In genomic region chr2:149019768-149020167, GRCh38 we compare ENCODE assay signal across 19 cellular contexts. TPM values are rescaled to one million over a fixed set of nuclear protein-coding genes. Genes with fewer than 3 reads are reported as not detected.
A peak's percentile ranks its signal among the peaks of the same experiment; 100 is the strongest.
DNase-seq lines count a peak whose midpoint lies in the region; ATAC-seq and TF ChIP-seq lines count a peak whose summit lies in the region.
"Had no signal": no experiment of that assay in that cellular context is flagged by ENCODE, and none has a peak within 500 bp of the region (broad histone marks: within the 10 kb centered on the region; RNA-seq: fewer than 3 reads in every experiment).

No MANE protein-coding gene starts in this region.

- peak; percentile 18 for DNase-seq in Caki2 (ENCODE audit: low read depth)
- peak; percentile 77 for DNase-seq in Karpas-422
- peak; percentile 81 for DNase-seq in SIG-M5 treated with dmso at 0.1 percent for 504 hours (lab: John Stamatoyannopoulos, UW; ENCODE audit: unreplicated experiment)
- no peak for DNase-seq in mucosa of descending colon
- no peak for DNase-seq in adrenal gland
- no peak for DNase-seq in LoVo (ENCODE audit: low spot score)
- DNase-seq: activated CD4-positive, CD25-positive, alpha-beta regulatory T cell; activated gamma-delta T cell; aorta; BE2C; EL; NCI-H187; small intestine; stimulated activated naive CD4-positive, alpha-beta T cell treated with Interleukin-2 at 50 U/mL for 16 hours; SW 1271; upper lobe of right lung had no signal

- TF ChIP-seq CTCF in mucosa of descending colon (IDR thresholded peaks at IDR 0.05) (no peak), adrenal gland (IDR thresholded peaks at IDR 0.05) (no peak)

- no peaks in the 10 kb centered on the region for H3K79me2 ChIP-seq in Karpas-422 (ENCODE audit: low read length)

- peak overlapping the region; percentile 96 for H3K27ac ChIP-seq in Karpas-422 (ENCODE audit: low read length)
- H3K27ac ChIP-seq in adrenal gland, result no peak overlapping the region
- H3K27ac ChIP-seq: coronary artery, KMS-11, upper lobe of right lung had no signal

- no peak for TF ChIP-seq POLR2A in adrenal gland (IDR thresholded peaks at IDR 0.05)

- 57 to 61% (median 59%) methylated on average over 2 of the region's 2 CpGs for WGBS in adrenal gland, 4 donors

- in situ Hi-C loops in Caki2 (cut with HindIII; ENCODE audit: low pct_unique_long_range_greater_than_20kb, low sequenced_read_pairs), result no loop called here

- peak overlapping the region; percentile 48 for H3K9ac ChIP-seq in Karpas-422 (ENCODE audit: low read length)
- H3K9ac ChIP-seq: KMS-11 had no signal

- no peaks in the 10 kb centered on the region for H3K9me2 ChIP-seq in Karpas-422 (replicated peaks; ENCODE audit: insufficient read depth, low read length)

- H3K4me1 ChIP-seq in Karpas-422 (ENCODE audit: low read length) (peaks cover 54% of the 10 kb centered on the region), mucosa of descending colon (ENCODE audit: low read depth) (peaks cover 6% of the 10 kb centered on the region), adrenal gland (replicated peaks in 1 of 2) (peaks cover 0 to 6% of the 10 kb centered on the region in 2 donors)
- H3K4me1 ChIP-seq: BE2C, upper lobe of right lung had no signal

- intact Hi-C loops in mucosa of descending colon (cut with DNase I, micrococcal nuclease), result loop anchor here (5.0 to 10.0 kb wide), 2 partner anchors 543 to 545 kb away; no protein-coding TSS in a partner anchor
- intact Hi-C loops in adrenal gland (cut with DNase I), result loop anchor here (5.0 to 10.0 kb wide), 3 partner anchors 295 to 543 kb away; no protein-coding TSS in a partner anchor

- H3K36me3 ChIP-seq in Karpas-422 (ENCODE audit: insufficient read depth, low read length) (no peaks in the 10 kb centered on the region), mucosa of descending colon (ENCODE audit: low read depth) (no peaks in the 10 kb centered on the region), adrenal gland (replicated peaks in 1 of 2) (no peaks in the 10 kb centered on the region)
- H3K36me3 ChIP-seq: BE2C, upper lobe of right lung had no signal

- H3K27me3 ChIP-seq in Karpas-422 (ENCODE audit: low read length), result no peaks in the 10 kb centered on the region
- H3K27me3 ChIP-seq in adrenal gland, result no peaks in the 10 kb centered on the region
- H3K27me3 ChIP-seq: BE2C, upper lobe of right lung had no signal

- no peaks in the 10 kb centered on the region for H4K20me1 ChIP-seq in Karpas-422 (ENCODE audit: insufficient read depth, low read depth, low read length)

- H2AFZ ChIP-seq in Karpas-422 (ENCODE audit: low read length), result peak overlapping the region; percentile 62; the same call in 1 of the 2 replicates

- ATAC-seq in mucosa of descending colon, result peak; percentile 28
- no peak for ATAC-seq in HG02870 (IDR thresholded peaks at IDR 0.05; ENCODE audit: unreplicated experiment)

- H3K9me3 ChIP-seq in Karpas-422 (ENCODE audit: low read length) (no peaks in the 10 kb centered on the region), mucosa of descending colon (no peaks in the 10 kb centered on the region), adrenal gland (replicated peaks in 1 of 3) (no peaks in the 10 kb centered on the region)
- H3K9me3 ChIP-seq: BE2C, upper lobe of right lung had no signal

- peak overlapping the region; percentile 34; the same call in 1 of the 2 replicates for H3K4me3 ChIP-seq in Karpas-422 (ENCODE audit: low read length)
- H3K4me3 ChIP-seq in mucosa of descending colon, result no peak overlapping the region
- H3K4me3 ChIP-seq in adrenal gland, result no peak overlapping the region
- H3K4me3 ChIP-seq: coronary artery, upper lobe of right lung had no signal

- peak overlapping the region; percentile 83 for H3K4me2 ChIP-seq in Karpas-422 (ENCODE audit: low read depth, low read length, poor library complexity, severe bottlenecking)
- H3K4me2 ChIP-seq: KMS-11 had no signal

RNA-seq across cellular contexts. Expression of gene LYPD6B, which starts 18.7 kb away (rescaled TPM):
- total RNA-seq in Caki2 (2014; rRNA removed; shearing (Covaris generic); ENCODE audit: low replicate concordance), result not detected in 2 replicates
- total RNA-seq in Karpas-422 (2014; rRNA removed; shearing (Covaris generic); ENCODE audit: low replicate concordance), result 0.43 and 0.75 TPM in 2 replicates
- 1 to 10 TPM in 2 of 3 donors, under 1 TPM in 1; 0.28 to 1.7 (median 1.1) TPM for total RNA-seq in mucosa of descending colon
- under 1 TPM in 6 of 8 donors, not detected in 2; 0.22 to 0.55 (median 0.50) TPM for total RNA-seq in adrenal gland
- polyA plus RNA-seq in adrenal gland, result under 1 TPM; 0.15 to 0.98 (median 0.80) TPM
- total RNA-seq: aorta had no signal

Comparison
In these comparisons a context has a peak if more than half of its experiments do, and no peak if none do; other contexts are left out.
1. DNase-seq: peak in Caki2 (single experiment), Karpas-422 (single experiment) and SIG-M5 treated with dmso at 0.1 percent for 504 hours (single experiment); none in mucosa of descending colon (0 of 3), adrenal gland (0 of 7) and LoVo (single experiment).